ENCODE assay signal across 9 cellular contexts in the genomic region with DNA sequence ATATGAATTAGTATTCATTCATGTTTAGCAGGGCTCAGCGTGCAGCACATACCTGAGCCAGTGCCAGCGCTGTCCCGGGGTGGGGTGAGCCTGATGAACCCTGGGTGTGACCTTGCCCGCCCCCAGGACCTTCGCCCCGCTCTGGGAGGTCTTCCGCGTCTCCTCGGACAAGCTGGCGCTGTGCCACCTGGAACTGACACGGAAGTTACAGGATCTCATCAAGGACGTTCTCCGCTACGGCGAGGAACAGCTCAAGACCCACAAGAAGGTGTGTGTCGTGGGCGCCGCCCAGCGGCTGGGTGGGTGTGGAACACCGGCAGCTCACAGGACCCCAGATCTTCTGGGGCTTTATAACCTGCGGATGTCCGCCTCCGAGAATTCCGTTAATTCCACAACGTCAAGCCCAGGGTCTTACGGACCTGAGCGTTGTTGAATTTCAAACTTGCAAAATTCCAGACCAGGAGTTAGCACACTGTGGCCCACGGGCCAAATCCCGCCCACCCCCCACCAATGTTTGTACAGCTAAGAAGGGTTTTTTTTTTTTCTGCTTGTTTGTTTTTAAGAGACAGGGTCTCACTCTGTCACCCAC. TPM values are rescaled to one million over a fixed set of nuclear protein-coding genes. Genes with fewer than 3 reads are reported as not detected.
DNase-seq lines count a peak whose midpoint lies in the region; ATAC-seq and TF ChIP-seq lines count a peak whose summit lies in the region.
"Had no signal": no experiment of that assay in that cellular context is flagged by ENCODE, and none has a peak within 500 bp of the region (broad histone marks: within the 10 kb centered on the region; RNA-seq: fewer than 3 reads in every experiment).

No MANE protein-coding gene starts in this region.

- H3K4me3 Mint-ChIP-seq in T-helper 2 cell treated with Interferon-gamma antibody and Interleukin-4, amounts not matched to agents 5 μg/mL and 100 μg/mL, for 36 hours = no peak overlapping the region
- peak overlapping the region in 2 of 3 experiments; percentile 31 to 47 for H3K4me3 Mint-ChIP-seq in nephron

- peak overlapping the region; percentile 27 for H3K4me3 ChIP-seq in WI38 (ENCODE audit: low read depth, low read length)
- peak overlapping the region; percentile 45 for H3K4me3 ChIP-seq in fibroblast of the aortic adventitia (ENCODE audit: low read depth, low read length)

- H3K27ac Mint-ChIP-seq in T-helper 2 cell treated with Interferon-gamma antibody and Interleukin-4, amounts not matched to agents 5 μg/mL and 100 μg/mL, for 36 hours = peak overlapping the region; percentile 26
- H3K27ac Mint-ChIP-seq in nephron = no peak overlapping the region

- no peaks in the 10 kb centered on the region for H3K9me3 Mint-ChIP-seq in T-helper 2 cell treated with Interferon-gamma antibody and Interleukin-4, amounts not matched to agents 5 μg/mL and 100 μg/mL, for 36 hours
- H3K9me3 Mint-ChIP-seq in nephron = no peaks in the 10 kb centered on the region

- TF ChIP-seq CTCF in WI38 (IDR thresholded peaks at IDR 0.05; ENCODE audit: low read depth, low read length) (peak; percentile 93), fibroblast of the aortic adventitia (IDR thresholded peaks at IDR 0.05; ENCODE audit: insufficient read depth, low read length) (peak; percentile 95), nephron (IDR thresholded peaks at IDR 0.05; ENCODE audit: unreplicated experiment in 3 of 3) (peak; percentile 64 to 77 (median 74))

- peaks cover 50% of the 10 kb centered on the region for H3K36me3 Mint-ChIP-seq in T-helper 2 cell treated with Interferon-gamma antibody and Interleukin-4, amounts not matched to agents 5 μg/mL and 100 μg/mL, for 36 hours (ENCODE audit: low read depth)
- H3K36me3 Mint-ChIP-seq in nephron (ENCODE audit: low read depth) = no peaks in the 10 kb centered on the region

- no peak for ATAC-seq in GM19351 (IDR thresholded peaks at IDR 0.05; ENCODE audit: unreplicated experiment)

- peaks cover 5% of the 10 kb centered on the region for H3K4me1 Mint-ChIP-seq in T-helper 2 cell treated with Interferon-gamma antibody and Interleukin-4, amounts not matched to agents 5 μg/mL and 100 μg/mL, for 36 hours (ENCODE audit: low read depth)
- no peaks in the 10 kb centered on the region for H3K4me1 Mint-ChIP-seq in nephron

- H3K27me3 Mint-ChIP-seq in T-helper 2 cell treated with Interferon-gamma antibody and Interleukin-4, amounts not matched to agents 5 μg/mL and 100 μg/mL, for 36 hours (ENCODE audit: low read depth) = no peaks in the 10 kb centered on the region
- peaks cover 4% of the 10 kb centered on the region for H3K27me3 Mint-ChIP-seq in nephron (ENCODE audit: low read depth)

- no peak for DNase-seq in T-helper 2 cell treated with Interferon-gamma antibody and Interleukin-4, amounts not matched to agents 5 μg/mL and 100 μg/mL, for 36 hours (ENCODE audit: low spot score)
- DNase-seq in T-helper 2 cell (no peak), NCI-H1694 (lab: John Stamatoyannopoulos, UW) (peak; percentile 51), fibroblast of the aortic adventitia (ENCODE audit: low read depth) (peak; percentile 79), SIG-M5 treated with dmso at 0.1 percent for 504 hours (lab: John Stamatoyannopoulos, UW; ENCODE audit: unreplicated experiment) (no peak)
- DNase-seq: DND-41 had no signal

RNA-seq across cellular contexts. Expression of gene FCHO1, which starts 15.4 kb away (rescaled TPM):
- total RNA-seq in fibroblast of the aortic adventitia (ENCODE audit: low replicate concordance) = 0.36 TPM in 1 of 2 replicates, not detected in the other

RNA-seq across cellular contexts. Expression of gene B3GNT3, which starts 28.3 kb away (rescaled TPM):
- total RNA-seq in fibroblast of the aortic adventitia (ENCODE audit: low replicate concordance) = not detected in 2 replicates

RNA-seq across cellular contexts. Expression of gene MAP1S, which starts 47.4 kb away (rescaled TPM):
- 14.1 and 19.3 TPM in 2 replicates for total RNA-seq in fibroblast of the aortic adventitia (ENCODE audit: low replicate concordance)

RNA-seq across cellular contexts. Expression of gene INSL3, which starts 54.7 kb away (rescaled TPM):
- total RNA-seq in fibroblast of the aortic adventitia (ENCODE audit: low replicate concordance) = not detected in 2 replicates

Comparison
In these comparisons a context has a peak if more than half of its experiments do, and no peak if none do; other contexts are left out.
1. DNase-seq: peak in NCI-H1694 (single experiment) and fibroblast of the aortic adventitia (single experiment); none in T-helper 2 cell treated with Interferon-gamma antibody and Interleukin-4, amounts not matched to agents 5 μg/mL and 100 μg/mL, for 36 hours (single experiment), T-helper 2 cell (0 of 5) and SIG-M5 treated with dmso at 0.1 percent for 504 hours (single experiment).
2. Peak in every context shown above with its lines, with median percentiles within 50 percentile points of each other: CTCF ChIP-seq.